15 cellular contexts compared by ENCODE assay signal in genomic region chr17:73801455-73802100, GRCh38.
DNase-seq lines count a peak whose midpoint lies in the region; FAIRE-seq and TF ChIP-seq lines count a peak whose summit lies in the region.
"Had no signal": no experiment of that assay in that cellular context is flagged by ENCODE, and none has a peak within 500 bp of the region (broad histone marks: within the 10 kb centered on the region; RNA-seq: fewer than 3 reads in every experiment).

No MANE protein-coding gene starts in this region.

- H3K36me3 Mint-ChIP-seq in brain: no peaks in the 10 kb centered on the region

- no peak overlapping the region for H3K4me3 ChIP-seq in BLaER1 treated with 17β-estradiol and CSF1 and Interleukin-3, amounts not matched to agents 10 nM and 100 nM
- H3K4me3 ChIP-seq in WERI-Rb-1 (ENCODE audit: low read depth, low read length) (no peak overlapping the region), kidney (ENCODE audit: low read length in 2 of 2) (no peak overlapping the region)
- H3K4me3 ChIP-seq: GM23248 had no signal

- no peaks in the 10 kb centered on the region for H4K20me1 ChIP-seq in BLaER1 treated with 17β-estradiol and CSF1 and Interleukin-3, amounts not matched to agents 10 nM and 100 nM

- intact Hi-C loops in kidney (cut with DNase I): no loop called here

- peak overlapping the region in 4 of 5 experiments; percentile 3 to 88 (median 38) for H3K27ac Mint-ChIP-seq in brain
- H3K27ac Mint-ChIP-seq: CD4-positive, alpha-beta memory T cell had no signal

- DNase-seq in NCI-H1436 (lab: John Stamatoyannopoulos, UW) (peak; percentile 96), NCI-H345 treated with DMSO at 0.1 percent for 48 hours (lab: John Stamatoyannopoulos, UW; ENCODE audit: unreplicated experiment) (peak; percentile 42), WERI-Rb-1 (no peak), GM10266 (ENCODE audit: extremely low spot score) (no peak), kidney (no peak)
- DNase-seq: ACHN; CD4-positive, alpha-beta memory T cell; GF-D8; GM23248; KG1; NCI-H526; SIG-M5; T-helper 2 cell had no signal

- peaks cover 9% of the 10 kb centered on the region for H3K27me3 Mint-ChIP-seq in brain

- peaks cover under 1 to 25% (median 12%) of the 10 kb centered on the region in 11 experiments; a peak in 17 of 22 replicates for H3K9me3 ChIP-seq in BLaER1 treated with 17β-estradiol and CSF1 and Interleukin-3, amounts not matched to agents 10 nM and 100 nM (replicated peaks in 1 of 11)
- H3K9me3 ChIP-seq in WERI-Rb-1 (ENCODE audit: severe bottlenecking) (peaks cover 2% of the 10 kb centered on the region), kidney (ENCODE audit: control insufficient read depth in 1 of 2, low read length in 2 of 2) (no peaks in the 10 kb centered on the region)

- TF ChIP-seq CTCF in brain (conservative IDR thresholded peaks at IDR 0.05) (no peak), WERI-Rb-1 (IDR thresholded peaks at IDR 0.05; ENCODE audit: low read depth, low read length) (no peak), GM10266 (IDR thresholded peaks at IDR 0.05; ENCODE audit: control insufficient read depth, insufficient read depth, low read depth, missing control alignments) (no peak), kidney (IDR thresholded peaks at IDR 0.05; ENCODE audit: borderline replicate concordance, extremely low read depth, insufficient read depth) (no peak)

- H3K4me3 Mint-ChIP-seq in brain: no peak overlapping the region
- H3K4me3 Mint-ChIP-seq: CD4-positive, alpha-beta memory T cell had no signal

- peaks cover 81% of the 10 kb centered on the region for H3K4me1 Mint-ChIP-seq in brain

- H3K4me2 ChIP-seq in BLaER1 treated with 17β-estradiol and CSF1 and Interleukin-3, amounts not matched to agents 10 nM and 100 nM: peak overlapping the region in 10 of 11 experiments; percentile 5 to 68 (median 48); a peak in 18 of 22 replicates

- H3K9ac ChIP-seq in BLaER1 treated with 17β-estradiol and CSF1 and Interleukin-3, amounts not matched to agents 10 nM and 100 nM: no peak overlapping the region
- no peak overlapping the region for H3K9ac ChIP-seq in kidney (ENCODE audit: low read length in 2 of 2)
- H3K9ac ChIP-seq: GM23248 had no signal

- peaks cover 29 to 56% (median 49%) of the 10 kb centered on the region in 10 experiments for H3K4me1 ChIP-seq in BLaER1 treated with 17β-estradiol and CSF1 and Interleukin-3, amounts not matched to agents 10 nM and 100 nM
- peaks cover 0 to 5% of the 10 kb centered on the region in 2 donors for H3K4me1 ChIP-seq in kidney (ENCODE audit: control insufficient read depth in 1 of 2, insufficient read depth in 1 of 2, low read depth in 1 of 2, low read length in 2 of 2)

- H3K9me3 Mint-ChIP-seq in brain: peaks cover 5 to 34% (median 19%) of the 10 kb centered on the region in 5 experiments

- no peak overlapping the region for H3K27ac ChIP-seq in BLaER1 treated with 17β-estradiol and CSF1 and Interleukin-3, amounts not matched to agents 10 nM and 100 nM
- H3K27ac ChIP-seq in WERI-Rb-1 (no peak overlapping the region), kidney (ENCODE audit: low read depth in 2 of 2, low read length in 2 of 2) (no peak overlapping the region)
- H3K27ac ChIP-seq: GM23248 had no signal

- H3K27me3 ChIP-seq in BLaER1 treated with 17β-estradiol and CSF1 and Interleukin-3, amounts not matched to agents 10 nM and 100 nM: no peaks in the 10 kb centered on the region
- H3K27me3 ChIP-seq in WERI-Rb-1 (ENCODE audit: insufficient read depth, low read depth, severe bottlenecking): no peaks in the 10 kb centered on the region

- no peaks in the 10 kb centered on the region for H3K36me3 ChIP-seq in BLaER1 treated with 17β-estradiol and CSF1 and Interleukin-3, amounts not matched to agents 10 nM and 100 nM
- H3K36me3 ChIP-seq in WERI-Rb-1 (no peaks in the 10 kb centered on the region), kidney (ENCODE audit: control insufficient read depth in 1 of 2, insufficient read depth in 2 of 2, low read length in 2 of 2) (no peaks in the 10 kb centered on the region)

- no peak for FAIRE-seq in kidney (lab: Jason Lieb, UNC)

Comparison
In these comparisons a context has a peak if more than half of its experiments do, and no peak if none do; other contexts are left out.
1. DNase-seq: peak in NCI-H1436 (single experiment) and NCI-H345 treated with DMSO at 0.1 percent for 48 hours (single experiment); none in WERI-Rb-1 (single experiment), GM10266 (single experiment) and kidney (single experiment).